In the genomic region with DNA sequence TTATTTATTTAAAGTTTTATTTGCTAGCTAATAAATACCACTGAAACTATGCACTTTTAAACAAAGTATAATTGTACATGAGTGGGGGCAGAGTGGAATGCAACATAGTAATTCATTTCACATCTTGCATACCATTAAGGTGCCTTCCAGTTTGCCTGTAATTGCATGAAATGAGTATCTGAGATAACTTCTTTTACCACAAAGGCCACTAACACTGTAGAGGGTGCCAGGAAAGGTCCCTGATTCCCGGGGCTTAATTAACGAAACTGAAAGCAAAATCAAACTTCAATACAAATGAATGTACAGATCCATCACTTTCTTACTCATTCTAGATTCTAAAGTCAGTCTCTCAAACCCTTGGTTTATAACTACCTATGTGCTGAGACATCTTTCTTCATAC, we compare ENCODE assay signal across 8 cellular contexts. TPM values are rescaled to one million over a fixed set of nuclear protein-coding genes. Genes with fewer than 3 reads are reported as not detected.
DNase-seq lines count a peak whose midpoint lies in the region; ATAC-seq, FAIRE-seq and TF ChIP-seq lines count a peak whose summit lies in the region.

No MANE protein-coding gene starts in this region.

- no peak for TF ChIP-seq CTCF in Peyer's patch (IDR thresholded peaks at IDR 0.05)

- H3K36me3 ChIP-seq in Peyer's patch, result no peaks in the 10 kb centered on the region
- H3K36me3 ChIP-seq in skeletal muscle satellite cell (ENCODE audit: insufficient read depth, low read length), result no peaks in the 10 kb centered on the region

- H3K4me3 ChIP-seq in Peyer's patch (peak overlapping the region; percentile 93 to 97 (median 96)), skeletal muscle satellite cell (ENCODE audit: low read length) (peak overlapping the region; percentile 85)

- H3K27me3 ChIP-seq in Peyer's patch (no peaks in the 10 kb centered on the region), skeletal muscle satellite cell (ENCODE audit: control insufficient read depth, insufficient read depth, low read length) (no peaks in the 10 kb centered on the region)

- H3K27ac ChIP-seq in Peyer's patch, result no peak overlapping the region

- no peak for FAIRE-seq in urothelium cell line (lab: Jason Lieb, UNC)

- H3K9me3 ChIP-seq in Peyer's patch, result no peaks in the 10 kb centered on the region
- no peaks in the 10 kb centered on the region for H3K9me3 ChIP-seq in skeletal muscle satellite cell (replicated peaks; ENCODE audit: low read length)

- peak overlapping the region; percentile 86 for H3K4me2 ChIP-seq in skeletal muscle satellite cell (ENCODE audit: low read length)

- H3K4me1 ChIP-seq in Peyer's patch, result peaks cover 0 to 15% (median 10%) of the 10 kb centered on the region in 4 donors
- peaks cover 16% of the 10 kb centered on the region for H3K4me1 ChIP-seq in skeletal muscle satellite cell (ENCODE audit: control insufficient read depth, insufficient read depth, low read length)

- peak; percentile 22 to 34 for DNase-seq in stimulated activated CD8-positive, alpha-beta memory T cell treated with anti-CD3 and anti-CD28 coated beads, Interleukin-15, amount 100 ng/mL, for 48 hours (ENCODE audit: low read depth in 2 of 2)
- DNase-seq in stimulated activated CD8-positive, alpha-beta memory T cell treated with anti-CD3 and anti-CD28 coated beads, Interleukin-4, amount 100 ng/mL, for 48 hours, result no peak
- DNase-seq in Peyer's patch (no peak), dermis blood vessel endothelial cell (peak; percentile 49), urothelium cell line (ENCODE audit: low spot score) (no peak), NCI-H524 treated with DMSO at 0.1 percent for 48 hours (lab: John Stamatoyannopoulos, UW) (no peak)

- ATAC-seq in HG02973 (IDR thresholded peaks at IDR 0.05; ENCODE audit: unreplicated experiment), result peak; percentile 44

- TF ChIP-seq POLR2A in Peyer's patch (IDR thresholded peaks at IDR 0.05), result no peak

- peak overlapping the region; percentile 86 for H3K9ac ChIP-seq in skeletal muscle satellite cell (ENCODE audit: low read depth, low read length)

RNA-seq across cellular contexts. Expression of a gene that starts 2.1 kb away (rescaled TPM):
- 10 to 100 TPM; 50.1 to 55.7 (median 52.7) TPM for total RNA-seq in Peyer's patch
- total RNA-seq in dermis blood vessel endothelial cell, result 85.6 and 113 TPM in 2 replicates
- 70.7 and 71.6 TPM in 2 replicates for total RNA-seq in skeletal muscle satellite cell (2012; rRNA removed)

Comparison
In these comparisons a context has a peak if more than half of its experiments do, and no peak if none do; other contexts are left out.
1. DNase-seq: peak in stimulated activated CD8-positive, alpha-beta memory T cell treated with anti-CD3 and anti-CD28 coated beads, Interleukin-15, amount 100 ng/mL, for 48 hours (2 of 2) and dermis blood vessel endothelial cell (single experiment); none in stimulated activated CD8-positive, alpha-beta memory T cell treated with anti-CD3 and anti-CD28 coated beads, Interleukin-4, amount 100 ng/mL, for 48 hours (single experiment), Peyer's patch (0 of 3), urothelium cell line (single experiment) and NCI-H524 treated with DMSO at 0.1 percent for 48 hours (single experiment).